ENCODE assay signal across 8 cellular contexts in the genomic region with DNA sequence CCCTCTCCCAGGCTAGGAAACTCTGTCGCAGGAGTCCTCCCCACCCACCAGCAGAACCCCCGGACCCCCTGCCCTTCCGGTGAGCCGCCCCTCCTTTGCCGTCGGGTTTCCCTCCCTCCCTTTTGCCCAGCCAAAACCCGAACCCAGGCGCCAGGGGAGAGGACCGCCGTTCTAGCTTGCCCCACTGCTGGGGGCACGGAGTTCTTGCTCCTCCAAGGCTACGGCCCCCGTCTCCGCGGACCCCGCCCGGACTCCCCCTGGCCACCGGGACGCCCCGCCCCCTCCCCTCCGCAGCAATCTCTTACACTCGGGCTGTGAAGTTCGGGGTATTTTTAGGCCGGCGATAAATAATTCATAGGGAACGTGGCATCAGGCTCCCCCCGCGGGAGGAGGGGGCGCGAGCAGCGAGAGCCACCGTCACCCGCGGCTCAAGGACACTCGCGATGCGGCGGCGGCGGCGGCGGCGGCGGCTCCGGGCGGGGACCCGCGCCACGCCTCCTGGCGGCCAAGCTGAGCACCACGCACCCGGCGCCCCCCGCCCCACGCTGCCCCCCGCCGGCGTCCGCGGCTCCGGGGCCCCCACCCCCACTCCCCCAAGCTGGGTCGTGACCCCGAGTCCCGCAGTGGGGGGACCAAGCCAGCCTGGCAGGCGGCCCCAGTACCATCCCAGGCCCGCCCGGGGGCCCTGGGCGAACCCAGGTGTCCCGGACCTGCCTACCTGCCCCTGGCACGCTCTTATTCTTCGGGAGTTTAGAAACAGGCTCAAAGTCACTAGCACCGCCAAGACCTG. TPM values are rescaled to one million over a fixed set of nuclear protein-coding genes. Genes with fewer than 3 reads are reported as not detected.
DNase-seq lines count a peak whose midpoint lies in the region; ATAC-seq and TF ChIP-seq lines count a peak whose summit lies in the region.

A gene (minus strand): TSS at position 447 of the 790 bp plus-strand sequence. CDS start 4,793 bp downstream, outside the sequence.

- H3K27ac ChIP-seq in RWPE2 (ENCODE audit: poor library complexity, severe bottlenecking) = no peak within 1 kb of the TSS
- no peak within 1 kb of the TSS for H3K27ac ChIP-seq in coronary artery

- DNase-seq in GM10266 (ENCODE audit: extremely low spot score) = peak; percentile 73
- no peak for DNase-seq in RWPE2 (ENCODE audit: low spot score)
- DNase-seq in coronary artery (ENCODE audit: low spot score) = no peak
- no peak for DNase-seq in progenitor cell of endocrine pancreas (ENCODE audit: low spot score, unreplicated experiment)
- DNase-seq in UCSD-AML1 (lab: John Stamatoyannopoulos, UW; ENCODE audit: unreplicated experiment) = no peak
- no peak for DNase-seq in NCI-H1092 treated with DMSO at 0.1 percent for 48 hours (lab: John Stamatoyannopoulos, UW)

- H3K4me3 Mint-ChIP-seq in progenitor cell of endocrine pancreas (ENCODE audit: low read depth) = peak within 1 kb of the TSS; percentile 33

- peaks cover 67% of the 10 kb centered on the region for H3K27me3 ChIP-seq in RWPE2 (ENCODE audit: insufficient read depth, poor library complexity, severe bottlenecking)

- H3K27ac Mint-ChIP-seq in progenitor cell of endocrine pancreas = no peak within 1 kb of the TSS

- peaks cover 2% of the 10 kb centered on the region for H3K4me1 Mint-ChIP-seq in progenitor cell of endocrine pancreas (ENCODE audit: low read depth)

- H3K4me3 ChIP-seq in RWPE2 (ENCODE audit: severe bottlenecking) (no peak within 1 kb of the TSS), coronary artery (peak within 1 kb of the TSS; percentile 66)

- ATAC-seq in RWPE2 (ENCODE audit: low read depth) (no peak), HG03342 (IDR thresholded peaks at IDR 0.05; ENCODE audit: unreplicated experiment) (no peak), GM21723 (IDR thresholded peaks at IDR 0.05; ENCODE audit: unreplicated experiment) (no peak)

- H3K36me3 Mint-ChIP-seq in progenitor cell of endocrine pancreas (ENCODE audit: insufficient read depth) = no peaks in the 10 kb centered on the region

- H3K4me1 ChIP-seq in RWPE2 (ENCODE audit: insufficient read depth, poor library complexity, severe bottlenecking) = no peaks in the 10 kb centered on the region

- H3K27me3 Mint-ChIP-seq in progenitor cell of endocrine pancreas = peaks cover 63% of the 10 kb centered on the region

- H3K9me3 ChIP-seq in RWPE2 (ENCODE audit: severe bottlenecking) = no peaks in the 10 kb centered on the region

- 0 out of 2 replicates have a peak, but pooled peaks cover 3% of the 10 kb centered on the region for H3K36me3 ChIP-seq in RWPE2 (ENCODE audit: low read depth)

- no peaks in the 10 kb centered on the region for H3K9me3 Mint-ChIP-seq in progenitor cell of endocrine pancreas (ENCODE audit: low read depth)

- peak; percentile 33 for TF ChIP-seq CTCF in GM10266 (IDR thresholded peaks at IDR 0.05; ENCODE audit: control insufficient read depth, insufficient read depth, low read depth, missing control alignments)
- peak; percentile 57 for TF ChIP-seq CTCF in RWPE2 (IDR thresholded peaks at IDR 0.05; ENCODE audit: poor library complexity, severe bottlenecking)
- TF ChIP-seq CTCF in coronary artery (IDR thresholded peaks at IDR 0.05) = no peak
- TF ChIP-seq CTCF in progenitor cell of endocrine pancreas (IDR thresholded peaks at IDR 0.05; ENCODE audit: unreplicated experiment) = peak; percentile 60

RNA-seq across cellular contexts. Expression of the gene that starts here (rescaled TPM):
- total RNA-seq in progenitor cell of endocrine pancreas = 0.57 and 0.84 TPM in 2 replicates
